2 cellular contexts compared by ENCODE assay signal in genomic region chr16:57419506-57419905, GRCh38.
TF ChIP-seq lines count a peak whose summit lies in the region.

No MANE protein-coding gene starts in this region.

TF ChIP-seq in HCT116, 20 proteins besides CTCF, POLR2A, EP300 and RAD21:
- TF ChIP-seq EZH2phosphoT487 (IDR thresholded peaks at IDR 0.05; ENCODE audit: borderline replicate concordance) (no peak), ZBTB33 (IDR thresholded peaks at IDR 0.05; ENCODE audit: extremely low read depth, insufficient replicate concordance, low read length) (no peak), REST (IDR thresholded peaks at IDR 0.05; ENCODE audit: low read depth) (no peak), CEBPB (IDR thresholded peaks at IDR 0.05; ENCODE audit: low read depth) (no peak), TCF7L2 (IDR thresholded peaks at IDR 0.05; ENCODE audit: borderline replicate concordance, extremely low read depth, insufficient read depth, insufficient read length) (no peak), POLR2AphosphoS5 (IDR thresholded peaks at IDR 0.05; ENCODE audit: low read depth, low read length) (no peak), SIN3A (IDR thresholded peaks at IDR 0.05; ENCODE audit: low read depth) (no peak), SRF (IDR thresholded peaks at IDR 0.05; ENCODE audit: low read depth) (no peak), ZFX (IDR thresholded peaks at IDR 0.05) (no peak), ELF1 (IDR thresholded peaks at IDR 0.05; ENCODE audit: borderline replicate concordance, low read depth) (no peak), EZH2 (IDR thresholded peaks at IDR 0.05) (no peak), YY1 (IDR thresholded peaks at IDR 0.05; ENCODE audit: extremely low read depth, insufficient replicate concordance, low read depth, low read length) (no peak), ZNF274 (IDR thresholded peaks at IDR 0.05; ENCODE audit: low read depth, low read length) (no peak), JUND (IDR thresholded peaks at IDR 0.05) (no peak), FOSL1 (IDR thresholded peaks at IDR 0.05; ENCODE audit: low read depth) (no peak)
- TF ChIP-seq, protein P1, sequence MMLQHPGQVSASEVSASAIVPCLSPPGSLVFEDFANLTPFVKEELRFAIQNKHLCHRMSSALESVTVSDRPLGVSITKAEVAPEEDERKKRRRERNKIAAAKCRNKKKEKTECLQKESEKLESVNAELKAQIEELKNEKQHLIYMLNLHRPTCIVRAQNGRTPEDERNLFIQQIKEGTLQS (IDR thresholded peaks at IDR 0.05): no peak
TF ChIP-seq in HCT116: peak in this region for 0.

TF ChIP-seq in HEK293T, 16 proteins besides CTCF, POLR2A, EP300 and RAD21:
- no peak for TF ChIP-seq ARNT (IDR thresholded peaks at IDR 0.05)
- no peak for TF ChIP-seq NFRKB (IDR thresholded peaks at IDR 0.05)
- no peak for TF ChIP-seq SUZ12 (IDR thresholded peaks at IDR 0.05)
